Comparison of ENCODE assay signal across 8 cellular contexts in the genomic region with DNA sequence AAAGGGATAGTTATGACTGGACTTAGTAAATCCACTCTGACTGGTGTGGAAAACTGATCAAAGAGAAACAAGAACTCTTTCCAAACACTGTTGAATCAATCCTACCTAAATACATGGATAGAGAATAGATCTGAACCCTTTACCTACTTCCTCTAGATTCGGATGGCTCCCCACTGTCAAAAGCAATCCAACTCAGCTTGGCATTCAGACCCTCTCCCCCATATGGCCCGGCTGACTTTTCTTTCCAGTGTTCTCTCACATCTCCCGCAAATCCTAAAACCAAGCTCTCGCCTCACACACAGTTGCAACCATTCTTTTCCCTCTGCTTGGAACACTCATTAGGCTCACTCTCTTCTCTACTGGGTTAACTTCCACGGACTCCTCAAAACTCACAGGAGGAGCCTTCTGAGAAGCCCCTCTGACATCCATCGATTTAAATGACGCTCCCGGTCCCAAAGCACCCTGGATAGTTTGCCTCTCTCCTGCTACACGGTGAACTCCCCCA. TPM values are rescaled to one million over a fixed set of nuclear protein-coding genes. Genes with fewer than 3 reads are reported as not detected.
DNase-seq lines count a peak whose midpoint lies in the region; ATAC-seq, FAIRE-seq and TF ChIP-seq lines count a peak whose summit lies in the region.

No MANE protein-coding gene starts in this region.

- peaks cover 17% of the 10 kb centered on the region for H3K27me3 ChIP-seq in CD4-positive, CD25-positive, alpha-beta regulatory T cell (ENCODE audit: control insufficient read depth, insufficient read depth, low read length)
- H3K27me3 ChIP-seq in GM12878 (replicated peaks in 1 of 2; ENCODE audit: control insufficient read depth in 2 of 2, insufficient read depth in 2 of 2, low read length in 1 of 2), result no peaks in the 10 kb centered on the region
- H3K27me3 ChIP-seq in lung (ENCODE audit: control insufficient read depth, insufficient read depth), result no peaks in the 10 kb centered on the region

- 0% methylated on average over 9 of the region's 9 CpGs for WGBS in GM12878 (ENCODE audit: insufficient coverage, insufficient replicate concordance, low lambda C conversion rate, missing lambda C conversion rate)
- 0 to 2% methylated on average over 9 of the region's 9 CpGs for WGBS in lung, 2 donors

- in situ Hi-C loops in GM12878 (cut with MboI), result no loop called here

- H3K79me2 ChIP-seq in GM12878 (ENCODE audit: control insufficient read depth, insufficient read depth, low read length), result peaks cover 15% of the 10 kb centered on the region

- no peak for TF ChIP-seq CTCF in GM12878 (IDR thresholded peaks at IDR 0.05 in 2 of 3, conservative IDR thresholded peaks at IDR 0.05 in 1 of 3; ENCODE audit: control insufficient read depth in 2 of 3, extremely low read depth in 1 of 3, insufficient read depth in 1 of 3, low read depth in 3 of 3, low read length in 3 of 3)
- no peak for TF ChIP-seq CTCF in lung (IDR thresholded peaks at IDR 0.05; ENCODE audit: control extremely low read depth, extremely low read depth)

- POLR2A ChIA-PET in GM12878 (lab: Charles Lee), result interaction anchor here (0.5 to 3.6 kb wide), 16 partner anchors 12 to 1830 kb away, joined by 3 to 19 read pairs (median 6); no protein-coding TSS in a partner anchor

- H3K36me3 ChIP-seq in CD4-positive, CD25-positive, alpha-beta regulatory T cell (ENCODE audit: control insufficient read depth, insufficient read depth, low read length), result no peaks in the 10 kb centered on the region
- H3K36me3 ChIP-seq in GM12878 (ENCODE audit: control insufficient read depth in 2 of 2, insufficient read depth in 2 of 2, low read length in 1 of 2) (no peaks in the 10 kb centered on the region; a peak in 1 of 4 replicates), lung (ENCODE audit: control insufficient read depth in 2 of 2, insufficient read depth in 2 of 2, low read length in 2 of 2) (no peaks in the 10 kb centered on the region)

- RAD21 ChIA-PET in GM12878 (lab: Charles Lee; ENCODE audit: unreplicated experiment), result interaction anchor here (0.6 to 5.1 kb wide), 13 partner anchors 14 to 495 kb away, joined by 3 to 33 read pairs (median 9); partner anchors contain the start of gene NAA50

- CTCF ChIA-PET in GM12878 (lab: Yijun Ruan, JAX), result interaction anchor here (1.0 to 6.4 kb wide), 11 partner anchors 16 to 231 kb away, joined by 3 to 69 read pairs (median 11); no protein-coding TSS in a partner anchor

- peak overlapping the region; percentile 82 for H3K27ac ChIP-seq in CD4-positive, CD25-positive, alpha-beta regulatory T cell (ENCODE audit: insufficient read depth, low read length, poor library complexity, severe bottlenecking)
- H3K27ac ChIP-seq in GM12878 (ENCODE audit: control insufficient read depth, insufficient read depth), result peak overlapping the region; percentile 76
- peak overlapping the region; percentile 84 to 98 for H3K27ac ChIP-seq in lung (ENCODE audit: low read depth in 1 of 2, low read length in 1 of 2)

- H3K9me3 ChIP-seq in CD4-positive, CD25-positive, alpha-beta regulatory T cell (ENCODE audit: control insufficient read depth in 2 of 2, low read length in 2 of 2), result no peaks in the 10 kb centered on the region
- H3K9me3 ChIP-seq in GM12878 (replicated peaks; ENCODE audit: control insufficient read depth, insufficient read depth, low read length) (peaks cover 2% of the 10 kb centered on the region; the same call in 2 of the 3 replicates), lung (ENCODE audit: control insufficient read depth in 2 of 2, insufficient read depth in 1 of 2, low read length in 1 of 2) (no peaks in the 10 kb centered on the region)

- H3K9me3 Mint-ChIP-seq in CD4-positive, CD25-positive, alpha-beta regulatory T cell, result peaks cover 0 to 4% (median 0%) of the 10 kb centered on the region in 7 donors

- SMC1A ChIA-PET in GM12878 (lab: Charles Lee; ENCODE audit: uncharacterized antibody, unreplicated experiment), result interaction anchor here (0.6 to 5.4 kb wide), 18 partner anchors 8 to 277 kb away, joined by 3 to 45 read pairs (median 8); partner anchors contain the start of gene NAA50

- H3K9ac ChIP-seq in GM12878 (ENCODE audit: control insufficient read depth, insufficient read depth, low read length), result peak overlapping the region; percentile 85

- H2AFZ ChIP-seq in GM12878 (ENCODE audit: control insufficient read depth, low read depth, low read length), result peak overlapping the region; percentile 98

- ATAC-seq in CD4-positive, CD25-positive, alpha-beta regulatory T cell (ENCODE audit: low read depth in 2 of 2), result no peak
- ATAC-seq in HG03060 (IDR thresholded peaks at IDR 0.05; ENCODE audit: low read depth, unreplicated experiment) (peak; percentile 1), GM12878 (peak; percentile 9), lung (ENCODE audit: insufficient read depth, low FRiP score) (no peak), GM18519 (IDR thresholded peaks at IDR 0.05; ENCODE audit: low FRiP score, unreplicated experiment) (no peak)

- peaks cover 6% of the 10 kb centered on the region for H3K36me3 Mint-ChIP-seq in CD4-positive, CD25-positive, alpha-beta regulatory T cell

- H3K4me1 Mint-ChIP-seq in CD4-positive, CD25-positive, alpha-beta regulatory T cell, result peaks cover 0 to 15% (median 7%) of the 10 kb centered on the region in 4 donors

- BruUV-seq in GM12878 (replicated peaks; lab: Mats Ljungman, UMichigan), result TSS peak; percentile 72

- peaks cover 21% of the 10 kb centered on the region for H3K4me1 ChIP-seq in CD4-positive, CD25-positive, alpha-beta regulatory T cell (ENCODE audit: control insufficient read depth, insufficient read depth, low read length, poor library complexity, severe bottlenecking)
- H3K4me1 ChIP-seq in GM12878 (ENCODE audit: control insufficient read depth, insufficient read depth, low read length), result peaks cover 12% of the 10 kb centered on the region
- peaks cover 0 to 4% of the 10 kb centered on the region in 2 donors for H3K4me1 ChIP-seq in lung (ENCODE audit: control insufficient read depth in 2 of 2, insufficient read depth in 2 of 2, low read length in 2 of 2)

- no peak overlapping the region for H3K4me3 Mint-ChIP-seq in CD4-positive, CD25-positive, alpha-beta regulatory T cell

- no peak overlapping the region for H3K27ac Mint-ChIP-seq in CD4-positive, CD25-positive, alpha-beta regulatory T cell

- FAIRE-seq in GM12878 (lab: Jason Lieb, UNC) (no peak), RCC 7860 (lab: Jason Lieb, UNC) (no peak)

- no peaks in the 10 kb centered on the region for H4K20me1 ChIP-seq in GM12878 (ENCODE audit: control insufficient read depth, insufficient read depth)

- no peak for TF ChIP-seq RAD21 in GM12878 (IDR thresholded peaks at IDR 0.05; ENCODE audit: insufficient read depth, low read depth, low read length)

- peak overlapping the region; percentile 89 for H3K4me3 ChIP-seq in CD4-positive, CD25-positive, alpha-beta regulatory T cell (ENCODE audit: low read depth, low read length)
- H3K4me3 ChIP-seq in GM12878 (peak overlapping the region; percentile 87), lung (peak overlapping the region; percentile 93)

- DNase-seq in CD4-positive, CD25-positive, alpha-beta regulatory T cell, result no peak
- no peak for DNase-seq in GM12878 (ENCODE audit: low read depth, low spot score)
- DNase-seq in lung (ENCODE audit: low spot score), result no peak
- DNase-seq in stimulated activated naive CD4-positive, alpha-beta T cell (lab: John Stamatoyannopoulos, UW), result no peak
- DNase-seq in RCC 7860 (ENCODE audit: low spot score), result no peak
- no peak for DNase-seq in putamen (ENCODE audit: low spot score)

- peak overlapping the region; percentile 92 for H3K4me2 ChIP-seq in GM12878 (ENCODE audit: control insufficient read depth, insufficient read depth)

- no peak for TF ChIP-seq POLR2A in GM12878 (IDR thresholded peaks at IDR 0.05; ENCODE audit: low read depth, low read length)

- intact Hi-C loops in GM12878 (cut with micrococcal nuclease; ENCODE audit: unreplicated experiment), result no loop called here

- peaks cover 39% of the 10 kb centered on the region for H3K27me3 Mint-ChIP-seq in CD4-positive, CD25-positive, alpha-beta regulatory T cell

- TF ChIP-seq EP300 in GM12878 (IDR thresholded peaks at IDR 0.05; ENCODE audit: borderline replicate concordance in 1 of 2, control insufficient read depth in 1 of 2, low read depth in 2 of 2, low read length in 2 of 2), result 0 out of 4 replicates have a peak, but pooled peaks of 1 of the 2 experiments have one; percentile 35

RNA-seq across cellular contexts. Expression of gene SPICE1, which starts 0.6 kb away (rescaled TPM):
- 10.5 TPM for total RNA-seq in CD4-positive, CD25-positive, alpha-beta regulatory T cell
- polyA plus RNA-seq in CD4-positive, CD25-positive, alpha-beta regulatory T cell, result 1 to 10 TPM; 2.3 to 4.0 (median 2.6) TPM
- 103 and 106 TPM in 2 replicates for total RNA-seq in GM12878 (2013; cell fraction: nucleolus; rRNA removed)
- total RNA-seq in GM12878 (2014; rRNA removed) (7.9 and 8.1 TPM in 2 replicates), GM12878 (2014; rRNA removed; fragmentation: Illumina TruSeq; extraction: Trizol) (12.2 and 13.6 TPM in 2 replicates), GM12878 (2021) (10.9 and 11.3 TPM in 2 replicates), lung (10 to 100 TPM; 10.2 to 48.5 TPM)
- polyA plus RNA-seq in GM12878 (2011; ENCODE audit: low read depth), result 1.8 TPM
- polyA plus RNA-seq in GM12878 (2011; rRNA removed) (5.4 and 7.5 TPM in 2 replicates), GM12878 (2014; fragmentation: Illumina TruSeq; extraction: Trizol) (5.7 and 13.0 TPM in 2 replicates), GM12878 (2014; fragmentation: Nextera tagmentation; extraction: Ambion mirVana) (1 to 10 TPM; 2.0 to 2.7 TPM), GM12878 (2014; rRNA removed) (3.5 and 8.9 TPM in 2 replicates), GM12878 (2016; fragmentation: Nextera tagmentation; extraction: Ambion mirVana) (10 to 100 TPM; 10.1 to 13.9 TPM), lung (1 to 10 TPM; 2.9 to 4.3 TPM)
- polyA plus RNA-seq in GM12878 (2011; cell fraction: cytosol; rRNA removed), result 2.7 and 2.9 TPM in 2 replicates
- polyA plus RNA-seq in GM12878 (2011; cell fraction: nucleus; rRNA removed), result 10.6 and 12.4 TPM in 2 replicates
- polyA plus RNA-seq in GM12878 (2012), result 4.1 and 4.8 TPM in 2 replicates
- polyA minus RNA-seq in GM12878 (2011; rRNA and poly(A)+ RNA removed), result 8.4 and 12.2 TPM in 2 replicates
- polyA minus RNA-seq in GM12878 (2011; cell fraction: cytosol; rRNA and poly(A)+ RNA removed), result 2.1 and 2.2 TPM in 2 replicates
- 19.9 and 32.4 TPM in 2 replicates for polyA minus RNA-seq in GM12878 (2011; cell fraction: nucleus; rRNA and poly(A)+ RNA removed)

RNA-seq across cellular contexts. Expression of gene SIDT1, which starts 18.0 kb away (rescaled TPM):
- 59.9 TPM for total RNA-seq in CD4-positive, CD25-positive, alpha-beta regulatory T cell
- polyA plus RNA-seq in CD4-positive, CD25-positive, alpha-beta regulatory T cell, result 10 to 100 TPM; 13.6 to 18.1 (median 17.7) TPM
- 667 and 679 TPM in 2 replicates for total RNA-seq in GM12878 (2013; cell fraction: nucleolus; rRNA removed)
- 42.2 and 44.7 TPM in 2 replicates for total RNA-seq in GM12878 (2014; rRNA removed)
- total RNA-seq in GM12878 (2014; rRNA removed; fragmentation: Illumina TruSeq; extraction: Trizol), result 27.5 and 32.2 TPM in 2 replicates
- 24.6 and 26.8 TPM in 2 replicates for total RNA-seq in GM12878 (2021)
- 17.2 TPM for polyA plus RNA-seq in GM12878 (2011; ENCODE audit: low read depth)
- 36.8 and 45.0 TPM in 2 replicates for polyA plus RNA-seq in GM12878 (2011; rRNA removed)
- 27.5 and 28.7 TPM in 2 replicates for polyA plus RNA-seq in GM12878 (2011; cell fraction: cytosol; rRNA removed)
- 120 and 135 TPM in 2 replicates for polyA plus RNA-seq in GM12878 (2011; cell fraction: nucleus; rRNA removed)
- polyA plus RNA-seq in GM12878 (2012), result 22.2 and 26.2 TPM in 2 replicates
- 26.5 and 29.9 TPM in 2 replicates for polyA plus RNA-seq in GM12878 (2014; fragmentation: Illumina TruSeq; extraction: Trizol)
- polyA plus RNA-seq in GM12878 (2014; fragmentation: Nextera tagmentation; extraction: Ambion mirVana), result 1 to 10 TPM; 3.0 to 3.2 TPM
- 25.5 and 27.5 TPM in 2 replicates for polyA plus RNA-seq in GM12878 (2014; rRNA removed)
- 10 to 100 TPM; 23.8 to 24.7 TPM for polyA plus RNA-seq in GM12878 (2016; fragmentation: Nextera tagmentation; extraction: Ambion mirVana)
- 157 and 188 TPM in 2 replicates for polyA minus RNA-seq in GM12878 (2011; rRNA and poly(A)+ RNA removed)
- 12.3 and 23.4 TPM in 2 replicates for polyA minus RNA-seq in GM12878 (2011; cell fraction: cytosol; rRNA and poly(A)+ RNA removed)
- 188 and 316 TPM in 2 replicates for polyA minus RNA-seq in GM12878 (2011; cell fraction: nucleus; rRNA and poly(A)+ RNA removed)
- total RNA-seq in lung, result 10 to 100 TPM in 1 of 2 donors, 1 to 10 TPM in 1; 5.0 to 16.3 TPM
- polyA plus RNA-seq in lung, result 1 to 10 TPM; 1.0 to 4.1 TPM

Comparison
In these comparisons a context has a peak if more than half of its experiments do, and no peak if none do; other contexts are left out.
1. ATAC-seq: peak in HG03060 (single experiment) and GM12878 (single experiment); none in CD4-positive, CD25-positive, alpha-beta regulatory T cell (0 of 2), lung (single experiment) and GM18519 (single experiment).
2. Peak in every context shown above with its lines, with median percentiles within 50 percentile points of each other: H3K27ac ChIP-seq and H3K4me3 ChIP-seq.